14 cellular contexts compared by ENCODE assay signal in genomic region chr1:211738096-211738708, GRCh38.
DNase-seq lines count a peak whose midpoint lies in the region; ATAC-seq lines count a peak whose summit lies in the region.
"Had no signal": no experiment of that assay in that cellular context is flagged by ENCODE, and none has a peak within 500 bp of the region (broad histone marks: within the 10 kb centered on the region; RNA-seq: fewer than 3 reads in every experiment).

No MANE protein-coding gene starts in this region.

- ATAC-seq in stimulated activated memory B cell treated with anti-CD40 and anti-IgM and Interleukin-4, amounts not matched to agents 10 μg/mL and 1 μg/mL and 100 μg/mL, for 72 hours = no peak
- ATAC-seq in HG02759 (IDR thresholded peaks at IDR 0.05; ENCODE audit: unreplicated experiment) = no peak

- peaks cover 7% of the 10 kb centered on the region for H3K27me3 Mint-ChIP-seq in stimulated activated memory B cell treated with anti-CD40 and anti-IgM and Interleukin-4, amounts not matched to agents 10 μg/mL and 1 μg/mL and 100 μg/mL, for 72 hours

- H3K36me3 Mint-ChIP-seq in stimulated activated memory B cell treated with anti-CD40 and anti-IgM and Interleukin-4, amounts not matched to agents 10 μg/mL and 1 μg/mL and 100 μg/mL, for 72 hours = no peaks in the 10 kb centered on the region

- no peak overlapping the region for H3K4me3 Mint-ChIP-seq in stimulated activated memory B cell treated with anti-CD40 and anti-IgM and Interleukin-4, amounts not matched to agents 10 μg/mL and 1 μg/mL and 100 μg/mL, for 72 hours

- H3K4me1 Mint-ChIP-seq in stimulated activated memory B cell treated with anti-CD40 and anti-IgM and Interleukin-4, amounts not matched to agents 10 μg/mL and 1 μg/mL and 100 μg/mL, for 72 hours = peaks cover 24% of the 10 kb centered on the region

- H3K27ac ChIP-seq in cingulate gyrus (ENCODE audit: low read depth, low read length) = peak overlapping the region; percentile 99
- H3K27ac ChIP-seq: SJSA1, thoracic aorta had no signal

- peak; percentile 21 for DNase-seq in activated CD8-positive, alpha-beta memory T cell treated with anti-CD3 and anti-CD28 coated beads, Interleukin-2, amount 50 U/mL, for 4 hours
- DNase-seq in activated CD8-positive, alpha-beta memory T cell treated with anti-CD3 and anti-CD28 coated beads, Interleukin-2, amount 50 U/mL, for 48 hours = no peak
- peak; percentile 65 for DNase-seq in Jurkat, Clone E6-1 (ENCODE audit: low read depth, low spot score)
- no peak for DNase-seq in islet precursor cell
- DNase-seq in SHP77 treated with DMSO at 0.1 percent for 48 hours (lab: John Stamatoyannopoulos, UW) = no peak
- DNase-seq: DMS79; effector CD4-positive, alpha-beta T cell; NCI-H2171 had no signal

- H3K9me3 Mint-ChIP-seq in stimulated activated memory B cell treated with anti-CD40 and anti-IgM and Interleukin-4, amounts not matched to agents 10 μg/mL and 1 μg/mL and 100 μg/mL, for 72 hours = no peaks in the 10 kb centered on the region

- H3K27ac Mint-ChIP-seq in stimulated activated memory B cell treated with anti-CD40 and anti-IgM and Interleukin-4, amounts not matched to agents 10 μg/mL and 1 μg/mL and 100 μg/mL, for 72 hours = peak overlapping the region; percentile 62

- H3K4me3 ChIP-seq in Jurkat, Clone E6-1 (ENCODE audit: low read length) = peak overlapping the region; percentile 19
- H3K4me3 ChIP-seq: SJSA1, skin epidermis, thoracic aorta had no signal

Comparison
In these comparisons a context has a peak if more than half of its experiments do, and no peak if none do; other contexts are left out.
1. DNase-seq: peak in activated CD8-positive, alpha-beta memory T cell treated with anti-CD3 and anti-CD28 coated beads, Interleukin-2, amount 50 U/mL, for 4 hours (single experiment) and Jurkat, Clone E6-1 (single experiment); none in activated CD8-positive, alpha-beta memory T cell treated with anti-CD3 and anti-CD28 coated beads, Interleukin-2, amount 50 U/mL, for 48 hours (single experiment), islet precursor cell (single experiment) and SHP77 treated with DMSO at 0.1 percent for 48 hours (single experiment).